In genomic region chr17:36546418-36547093, GRCh38 we compare ENCODE assay signal across 8 cellular contexts. TPM values are rescaled to one million over a fixed set of nuclear protein-coding genes. Genes with fewer than 3 reads are reported as not detected.
DNase-seq lines count a peak whose midpoint lies in the region; ATAC-seq and TF ChIP-seq lines count a peak whose summit lies in the region.

No MANE protein-coding gene starts in this region.

- ATAC-seq in HG02885 (IDR thresholded peaks at IDR 0.05; ENCODE audit: poor library complexity, unreplicated experiment) (no peak), sciatic nerve (no peak)

- H3K4me3 ChIP-seq in SU-DHL-6 (ENCODE audit: insufficient read depth, low read length, poor library complexity, severe bottlenecking) (peak overlapping the region; percentile 60), fibroblast of pulmonary artery (replicated peaks; ENCODE audit: low read depth, low read length) (peak overlapping the region; percentile 73), skeletal muscle satellite cell (ENCODE audit: low read length) (peak overlapping the region; percentile 95)

- peaks cover 77% of the 10 kb centered on the region for H3K79me2 ChIP-seq in SU-DHL-6 (ENCODE audit: insufficient read depth, low read length)

- TF ChIP-seq CTCF in SU-DHL-6 (IDR thresholded peaks at IDR 0.05; ENCODE audit: insufficient read depth, low read length, poor library complexity, severe bottlenecking) (no peak), fibroblast of pulmonary artery (IDR thresholded peaks at IDR 0.05; ENCODE audit: low read length, missing control alignments) (no peak)

- H3K36me3 ChIP-seq in SU-DHL-6 (ENCODE audit: low read length) (peaks cover 14% of the 10 kb centered on the region; the same call in 1 of the 2 replicates), skeletal muscle satellite cell (ENCODE audit: insufficient read depth, low read length) (peaks cover 14% of the 10 kb centered on the region)

- H3K9ac ChIP-seq in SU-DHL-6 (ENCODE audit: low read length) (peak overlapping the region; percentile 99), skeletal muscle satellite cell (ENCODE audit: low read depth, low read length) (peak overlapping the region; percentile 98)

- intact Hi-C loops in sciatic nerve (cut with DNase I), result no loop called here

- H2AFZ ChIP-seq in SU-DHL-6 (ENCODE audit: low read depth, low read length, severe bottlenecking), result no peak overlapping the region

- peaks cover 55% of the 10 kb centered on the region for H3F3A ChIP-seq in SU-DHL-6 (ENCODE audit: insufficient read depth)

- H3K27me3 ChIP-seq in SU-DHL-6 (ENCODE audit: low read length), result no peaks in the 10 kb centered on the region
- no peaks in the 10 kb centered on the region for H3K27me3 ChIP-seq in skeletal muscle satellite cell (ENCODE audit: control insufficient read depth, insufficient read depth, low read length)

- H3K4me1 ChIP-seq in skeletal muscle satellite cell (ENCODE audit: control insufficient read depth, insufficient read depth, low read length), result peaks cover 17% of the 10 kb centered on the region

- H3K9me3 ChIP-seq in SU-DHL-6 (ENCODE audit: insufficient read depth, low read length), result no peaks in the 10 kb centered on the region
- no peaks in the 10 kb centered on the region for H3K9me3 ChIP-seq in skeletal muscle satellite cell (replicated peaks; ENCODE audit: low read length)

- H4K20me1 ChIP-seq in SU-DHL-6 (ENCODE audit: low read depth, low read length), result peaks cover 18% of the 10 kb centered on the region; the same call in 1 of the 2 replicates

- peak overlapping the region; percentile 94 for H3K4me2 ChIP-seq in SU-DHL-6 (ENCODE audit: low read depth, low read length, poor library complexity, severe bottlenecking)
- H3K4me2 ChIP-seq in skeletal muscle satellite cell (ENCODE audit: low read length), result peak overlapping the region; percentile 84

- peak; percentile 18 for DNase-seq in HCEC 1CT
- no peak for DNase-seq in fibroblast of pulmonary artery (ENCODE audit: low read depth)
- DNase-seq in sciatic nerve (ENCODE audit: low spot score), result no peak
- DNase-seq in mesenteric fat pad (ENCODE audit: low spot score), result no peak
- no peak for DNase-seq in hypothalamus (lab: John Stamatoyannopoulos, UW)

- H3K9me2 ChIP-seq in SU-DHL-6 (replicated peaks; ENCODE audit: insufficient read depth, low read length), result no peaks in the 10 kb centered on the region

- peak overlapping the region; percentile 85 for H3K27ac ChIP-seq in SU-DHL-6 (ENCODE audit: low read depth, low read length)

RNA-seq across cellular contexts. Expression of gene GGNBP2, which starts 1.8 kb away (rescaled TPM):
- total RNA-seq in skeletal muscle satellite cell (2012; rRNA removed), result 31.7 and 43.3 TPM in 2 replicates
- 88.8 TPM for total RNA-seq in sciatic nerve
- 75.4 TPM for total RNA-seq in mesenteric fat pad

RNA-seq across cellular contexts. Expression of gene PIGW, which starts 11.8 kb away (rescaled TPM):
- total RNA-seq in skeletal muscle satellite cell (2012; rRNA removed), result 9.1 and 9.4 TPM in 2 replicates
- total RNA-seq in sciatic nerve, result 3.2 TPM
- total RNA-seq in mesenteric fat pad, result 8.9 TPM

RNA-seq across cellular contexts. Expression of gene MYO19, which starts 11.9 kb away (rescaled TPM):
- 43.9 and 51.5 TPM in 2 replicates for total RNA-seq in skeletal muscle satellite cell (2012; rRNA removed)
- 46.5 TPM for total RNA-seq in sciatic nerve
- 46.8 TPM for total RNA-seq in mesenteric fat pad

RNA-seq across cellular contexts. Expression of gene DHRS11, which starts 45.1 kb away (rescaled TPM):
- 7.6 and 9.4 TPM in 2 replicates for total RNA-seq in skeletal muscle satellite cell (2012; rRNA removed)
- total RNA-seq in sciatic nerve (5.4 TPM), mesenteric fat pad (16.3 TPM)

RNA-seq across cellular contexts. Expression of gene MRM1, which starts 54.8 kb away (rescaled TPM):
- total RNA-seq in skeletal muscle satellite cell (2012; rRNA removed), result 6.6 and 7.4 TPM in 2 replicates
- total RNA-seq in sciatic nerve, result 5.6 TPM
- total RNA-seq in mesenteric fat pad, result 4.1 TPM
